8 cellular contexts compared by ENCODE assay signal in the genomic region with DNA sequence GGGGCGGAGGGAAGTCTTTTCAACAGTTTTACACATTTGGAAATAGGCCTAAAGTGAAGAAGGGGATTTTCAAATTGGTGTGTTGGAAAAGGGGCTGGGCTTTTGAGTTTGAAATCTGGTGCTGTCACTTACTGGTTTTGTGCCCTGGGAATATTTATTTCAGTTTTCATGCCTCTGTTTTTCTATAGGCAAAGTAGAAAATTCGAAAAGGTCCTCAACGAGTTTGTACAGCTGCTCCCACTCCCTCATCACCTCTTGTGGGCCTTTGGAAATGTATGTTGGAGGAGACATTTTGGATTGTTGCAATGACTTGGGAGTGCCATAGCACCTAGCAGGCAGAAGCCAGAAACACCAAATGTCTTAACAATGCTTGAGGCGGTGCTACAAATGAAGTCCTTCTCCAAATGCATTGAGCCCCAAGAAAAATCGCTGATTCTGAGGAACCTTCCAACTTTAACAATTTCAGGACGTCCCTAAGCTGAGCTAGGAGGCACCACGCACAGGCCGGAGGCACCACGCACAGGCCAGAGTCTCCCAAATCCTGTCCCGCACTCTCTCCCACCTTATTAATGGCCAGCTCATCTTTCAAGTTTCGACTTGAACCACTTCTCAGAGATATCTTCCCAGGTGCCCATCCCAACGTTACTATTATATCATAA. TPM values are rescaled to one million over a fixed set of nuclear protein-coding genes. Genes with fewer than 3 reads are reported as not detected.
DNase-seq lines count a peak whose midpoint lies in the region; ATAC-seq lines count a peak whose summit lies in the region.

No MANE protein-coding gene starts in this region.

- H3K4me3 ChIP-seq in adipocyte (ENCODE audit: low read length): peak overlapping the region; percentile 99

- peaks cover 27% of the 10 kb centered on the region for H3K4me1 ChIP-seq in adipocyte (ENCODE audit: control insufficient read depth, insufficient read depth, low read length)

- no peak for ATAC-seq in HG03280 (IDR thresholded peaks at IDR 0.05; ENCODE audit: unreplicated experiment)

- peak overlapping the region; percentile 99 for H3K9ac ChIP-seq in adipocyte (ENCODE audit: low read length)

- H3K36me3 ChIP-seq in adipocyte (ENCODE audit: control insufficient read depth, insufficient read depth, low read length, severe bottlenecking): peaks cover 19% of the 10 kb centered on the region

- no peaks in the 10 kb centered on the region for H3K27me3 ChIP-seq in adipocyte (replicated peaks; ENCODE audit: control insufficient read depth, insufficient read depth, low read length)
- no peaks in the 10 kb centered on the region for H3K27me3 ChIP-seq in layer of hippocampus (ENCODE audit: control insufficient read depth, insufficient read depth, low read length)

- DNase-seq in SHP77 (lab: John Stamatoyannopoulos, UW) (peak; percentile 23 to 25), SHP77 treated with DMSO at 0.1 percent for 48 hours (lab: John Stamatoyannopoulos, UW) (no peak), adipocyte (ENCODE audit: low read depth) (no peak), GM19240 (ENCODE audit: insufficient read length, low spot score) (no peak), dedifferentiated amniotic fluid mesenchymal stem cell (ENCODE audit: extremely low spot score) (no peak)

- H3K27ac ChIP-seq in layer of hippocampus (ENCODE audit: low read depth, low read length) (peak overlapping the region; percentile 89), temporal lobe (ENCODE audit: low read depth, low read length) (peak overlapping the region; percentile 93)

- no peaks in the 10 kb centered on the region for H3K9me3 ChIP-seq in adipocyte (ENCODE audit: control insufficient read depth, low read length)

RNA-seq across cellular contexts. Expression of gene POLR2M, which starts 0.6 kb away (rescaled TPM):
- 159 TPM for total RNA-seq in temporal lobe

Comparison
In these comparisons a context has a peak if more than half of its experiments do, and no peak if none do; other contexts are left out.
1. DNase-seq: peak in SHP77 (2 of 2); none in SHP77 treated with DMSO at 0.1 percent for 48 hours (single experiment), adipocyte (single experiment), GM19240 (single experiment) and dedifferentiated amniotic fluid mesenchymal stem cell (single experiment).